In the genomic region with DNA sequence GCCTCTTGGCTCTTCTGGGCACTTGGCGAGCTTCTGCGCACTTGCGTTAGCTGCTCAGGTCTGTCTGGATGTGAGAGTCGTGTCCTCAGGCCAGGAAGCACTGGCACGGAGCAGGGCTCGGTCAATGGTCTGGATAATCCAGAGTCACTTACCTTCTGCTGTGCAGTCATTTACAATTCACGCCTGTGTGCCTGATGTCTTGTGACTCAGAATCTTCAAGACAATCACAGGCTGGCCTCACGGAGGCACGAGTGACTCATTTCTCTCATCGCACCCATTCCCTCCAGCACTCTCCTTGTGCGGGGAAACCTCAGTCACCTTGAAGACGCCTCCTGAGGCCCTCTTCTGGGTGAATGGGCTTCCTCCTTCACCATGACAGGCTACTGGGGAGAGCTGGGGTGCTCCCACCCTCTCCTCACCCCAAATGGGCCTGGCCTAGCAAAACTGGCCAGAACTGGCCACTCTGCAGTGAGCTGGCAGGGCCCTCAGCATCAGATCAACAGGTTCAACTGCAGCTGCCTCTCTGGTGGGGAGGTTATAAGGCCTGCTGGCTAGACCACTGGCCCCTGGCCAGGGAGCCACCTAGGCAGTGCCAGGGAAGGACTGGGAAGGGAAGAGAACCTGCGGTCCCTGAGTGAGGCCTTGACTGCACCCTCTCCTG, we compare ENCODE assay signal across 8 cellular contexts. TPM values are rescaled to one million over a fixed set of nuclear protein-coding genes. Genes with fewer than 3 reads are reported as not detected.
DNase-seq lines count a peak whose midpoint lies in the region; ATAC-seq, FAIRE-seq and TF ChIP-seq lines count a peak whose summit lies in the region.

No MANE protein-coding gene starts in this region.

- in situ Hi-C loops in GM13977 (cut with MboI; ENCODE audit: low pct_unique_long_range_greater_than_20kb, low sequenced_read_pairs, unreplicated experiment), result no loop called here

- WGBS in small intestine, 3 donors, result 35 to 58% (median 46%) methylated on average over 13 of the region's 13 CpGs

- H3K36me3 ChIP-seq in OCI-LY7 (ENCODE audit: insufficient read depth, low read length) (peaks cover 13% of the 10 kb centered on the region; the same call in 1 of the 2 replicates), small intestine (ENCODE audit: control insufficient read depth in 2 of 2, insufficient read depth in 2 of 2, low read length in 2 of 2) (peaks cover 0 to 5% of the 10 kb centered on the region in 2 donors), left lung (peaks cover 0 to 18% of the 10 kb centered on the region in 2 donors)

- no TSS peak for BruUV-seq in OCI-LY7 (replicated peaks; lab: Mats Ljungman, UMichigan)

- TF ChIP-seq CTCF in GM13977 (IDR thresholded peaks at IDR 0.05; ENCODE audit: extremely low read depth, insufficient read depth, missing control alignments) (peak; percentile 13), OCI-LY7 (conservative IDR thresholded peaks at IDR 0.05; ENCODE audit: low read length) (no peak), left lung (IDR thresholded peaks at IDR 0.05) (no peak)

- H3K9me2 ChIP-seq in OCI-LY7 (ENCODE audit: insufficient read depth, low read length), result no peaks in the 10 kb centered on the region

- H2AFZ ChIP-seq in OCI-LY7 (ENCODE audit: low read length), result no peak overlapping the region

- intact Hi-C loops in OCI-LY7 (cut with micrococcal nuclease; ENCODE audit: unreplicated experiment) (no loop called here), left lung (cut with DNase I) (no loop called here)

- peaks cover 30% of the 10 kb centered on the region for H3K79me2 ChIP-seq in OCI-LY7 (ENCODE audit: insufficient read depth, low read depth, low read length)

- peaks cover 24% of the 10 kb centered on the region for H3K4me1 ChIP-seq in OCI-LY7 (ENCODE audit: insufficient read depth, low read length, poor library complexity, severe bottlenecking)
- peaks cover 11 to 13% of the 10 kb centered on the region in 2 donors for H3K4me1 ChIP-seq in small intestine (ENCODE audit: control insufficient read depth in 2 of 2, insufficient read depth in 1 of 2, low read depth in 1 of 2, low read length in 1 of 2)
- peaks cover 21 to 44% of the 10 kb centered on the region in 2 donors for H3K4me1 ChIP-seq in left lung

- peak; percentile 68 for DNase-seq in GM13977 (ENCODE audit: low spot score)
- no peak for DNase-seq in OCI-LY7 (ENCODE audit: low spot score)
- DNase-seq in activated effector memory CD4-positive, alpha-beta T cell treated with Interleukin-2 at 50 U/mL for 16 hours, result peak; percentile 40
- DNase-seq in glomerular visceral epithelial cell (ENCODE audit: extremely low spot score), result peak; percentile 90
- peak; percentile 83 for DNase-seq in small intestine
- no peak for DNase-seq in left lung
- DNase-seq in NCI-H2081 (lab: John Stamatoyannopoulos, UW), result no peak
- DNase-seq in KG1 (lab: John Stamatoyannopoulos, UW), result no peak

- H3K9me3 ChIP-seq in OCI-LY7 (ENCODE audit: low read length) (no peaks in the 10 kb centered on the region), small intestine (ENCODE audit: control insufficient read depth, low read depth) (no peaks in the 10 kb centered on the region), left lung (no peaks in the 10 kb centered on the region)

- FAIRE-seq in small intestine (lab: Jason Lieb, UNC), result no peak

- CTCF ChIA-PET in OCI-LY7 (lab: Charles Lee; ENCODE audit: unreplicated experiment), result no interaction called here

- POLR2A ChIA-PET in OCI-LY7 (lab: Charles Lee), result no interaction called here

- no peak for ATAC-seq in left lung

- H3K4me3 ChIP-seq in OCI-LY7 (ENCODE audit: low read depth, low read length, poor library complexity, severe bottlenecking) (peak overlapping the region; percentile 76), small intestine (ENCODE audit: low read depth in 1 of 2, low read length in 2 of 2) (no peak overlapping the region), left lung (peak overlapping the region in 1 of 2 donors; percentile 88)

- H3K27ac ChIP-seq in OCI-LY7 (ENCODE audit: low read depth, low read length, poor library complexity, severe bottlenecking) (no peak overlapping the region), small intestine (ENCODE audit: low read depth in 1 of 2, low read length in 1 of 2) (peak overlapping the region; percentile 95 to 97), left lung (peak overlapping the region in 1 of 2 donors; percentile 4)

- H3K4me2 ChIP-seq in OCI-LY7 (ENCODE audit: low read length), result peak overlapping the region; percentile 90

- no peaks in the 10 kb centered on the region for H3K27me3 ChIP-seq in small intestine (ENCODE audit: control insufficient read depth in 2 of 2, insufficient read depth in 2 of 2, low read length in 2 of 2)
- H3K27me3 ChIP-seq in left lung, result no peaks in the 10 kb centered on the region

- H4K20me1 ChIP-seq in OCI-LY7 (ENCODE audit: insufficient read depth, low read length), result no peaks in the 10 kb centered on the region

RNA-seq across cellular contexts. Expression of gene CAPN15, which starts 1.9 kb away (rescaled TPM):
- 23.1 and 32.9 TPM in 2 replicates for total RNA-seq in OCI-LY7 (2014; rRNA removed; shearing (Covaris generic))
- 43.9 and 54.0 TPM in 2 replicates for total RNA-seq in OCI-LY7 (2022)
- polyA plus RNA-seq in small intestine, result 100 to 1,000 TPM in 1 of 3 donors, 10 to 100 TPM in 2; 64.5 to 105 (median 75.9) TPM
- 10 to 100 TPM; 33.8 to 57.2 TPM for total RNA-seq in left lung

RNA-seq across cellular contexts. Expression of gene PRR35, which starts 34.5 kb away (rescaled TPM):
- total RNA-seq in OCI-LY7 (2014; rRNA removed; shearing (Covaris generic)), result not detected in 2 replicates
- total RNA-seq in OCI-LY7 (2022), result not detected in 2 replicates
- polyA plus RNA-seq in small intestine, result not detected
- total RNA-seq in left lung, result not detected

RNA-seq across cellular contexts. Expression of gene NHLRC4, which starts 41.2 kb away (rescaled TPM):
- total RNA-seq in OCI-LY7 (2014; rRNA removed; shearing (Covaris generic)), result 3.7 and 4.2 TPM in 2 replicates
- total RNA-seq in OCI-LY7 (2022), result 2.5 and 2.6 TPM in 2 replicates
- under 1 TPM in 2 of 3 donors, not detected in 1; 0.45 to 0.79 TPM for polyA plus RNA-seq in small intestine
- 1 to 10 TPM in 1 of 2 donors, under 1 TPM in 1; 0.99 to 2.0 TPM for total RNA-seq in left lung

RNA-seq across cellular contexts. Expression of gene PIGQ, which starts 44.1 kb away (rescaled TPM):
- total RNA-seq in OCI-LY7 (2014; rRNA removed; shearing (Covaris generic)), result 32.3 and 39.0 TPM in 2 replicates
- total RNA-seq in OCI-LY7 (2022) (51.4 and 54.2 TPM in 2 replicates), left lung (10 to 100 TPM; 51.0 to 68.5 TPM)
- 10 to 100 TPM; 26.8 to 43.5 (median 29.2) TPM for polyA plus RNA-seq in small intestine

Comparison
In these comparisons a context has a peak if more than half of its experiments do, and no peak if none do; other contexts are left out.
1. DNase-seq: peak in GM13977 (single experiment), activated effector memory CD4-positive, alpha-beta T cell treated with Interleukin-2 at 50 U/mL for 16 hours (single experiment), glomerular visceral epithelial cell (single experiment) and small intestine (single experiment); none in OCI-LY7 (single experiment), left lung (0 of 2), NCI-H2081 (0 of 2) and KG1 (single experiment).